Comparison of ENCODE assay signal across 8 cellular contexts in the genomic region with DNA sequence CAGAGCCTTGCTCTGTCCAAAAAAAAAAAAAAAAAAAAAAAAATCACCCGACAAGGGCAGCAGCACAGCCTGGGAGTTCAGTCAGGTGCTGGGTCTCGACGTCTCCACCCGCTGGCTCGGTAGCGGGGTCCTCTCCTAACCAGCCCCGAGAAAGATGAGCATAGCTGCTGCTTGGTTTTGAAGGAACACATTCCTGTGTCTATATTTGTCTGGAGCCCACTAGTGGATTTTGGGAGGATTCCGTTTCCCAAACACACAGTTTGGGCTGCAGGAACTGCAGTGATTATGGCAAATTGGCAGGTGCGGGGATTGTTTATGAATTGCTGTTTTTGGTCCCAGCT. TPM values are rescaled to one million over a fixed set of nuclear protein-coding genes. Genes with fewer than 3 reads are reported as not detected.
DNase-seq lines count a peak whose midpoint lies in the region; ATAC-seq, FAIRE-seq and TF ChIP-seq lines count a peak whose summit lies in the region.

No MANE protein-coding gene starts in this region.

- DNase-seq in NCI-H2171 treated with DMSO at 0.1 percent for 48 hours (lab: John Stamatoyannopoulos, UW), result peak; percentile 47
- DNase-seq in NCI-H2171 (lab: John Stamatoyannopoulos, UW), result no peak
- no peak for DNase-seq in T-cell
- no peak for DNase-seq in glutamatergic neuron
- no peak for DNase-seq in small intestine
- no peak for DNase-seq in occipital lobe (lab: John Stamatoyannopoulos, UW)
- DNase-seq in stimulated activated CD8-positive, alpha-beta memory T cell treated with anti-CD3 and anti-CD28 coated beads, Interleukin-4, amount 100 ng/mL, for 48 hours, result no peak

- no peaks in the 10 kb centered on the region for H3K27me3 ChIP-seq in small intestine (ENCODE audit: control insufficient read depth in 2 of 2, insufficient read depth in 2 of 2, low read length in 2 of 2)

- no peak for TF ChIP-seq CTCF in glutamatergic neuron (IDR thresholded peaks at IDR 0.05; ENCODE audit: partially characterized antibody, unreplicated experiment)

- no peaks in the 10 kb centered on the region for H3K36me3 Mint-ChIP-seq in T-cell
- H3K36me3 Mint-ChIP-seq in glutamatergic neuron (ENCODE audit: unreplicated experiment), result no peaks in the 10 kb centered on the region

- no peaks in the 10 kb centered on the region for H3K9me3 Mint-ChIP-seq in T-cell
- H3K9me3 Mint-ChIP-seq in glutamatergic neuron (ENCODE audit: unreplicated experiment), result peaks cover 1% of the 10 kb centered on the region

- H3K27me3 Mint-ChIP-seq in T-cell (no peaks in the 10 kb centered on the region), glutamatergic neuron (ENCODE audit: unreplicated experiment) (peaks cover 4% of the 10 kb centered on the region)

- H3K36me3 ChIP-seq in small intestine (ENCODE audit: control insufficient read depth in 2 of 2, insufficient read depth in 2 of 2, low read length in 2 of 2), result no peaks in the 10 kb centered on the region

- H3K4me1 Mint-ChIP-seq in T-cell (peaks cover 52 to 58% (median 56%) of the 10 kb centered on the region in 3 donors), glutamatergic neuron (ENCODE audit: low read depth, unreplicated experiment) (no peaks in the 10 kb centered on the region)

- H3K27ac ChIP-seq in small intestine (ENCODE audit: low read depth in 1 of 2, low read length in 1 of 2), result peak overlapping the region in 1 of 2 donors; percentile 93

- no peak for FAIRE-seq in small intestine (lab: Jason Lieb, UNC)

- ATAC-seq in T-cell (replicated peaks in 1 of 4) (no peak), HG02763 (IDR thresholded peaks at IDR 0.05; ENCODE audit: unreplicated experiment) (no peak)

- H3K4me3 ChIP-seq in small intestine (ENCODE audit: low read depth in 1 of 2, low read length in 2 of 2), result peak overlapping the region; percentile 32 to 97

- 11 to 27% (median 22%) methylated on average over 9 of the region's 9 CpGs for WGBS in small intestine, 3 donors

- CTCF ChIA-PET in T-cell (lab: Charles Lee), result interaction anchor here (0.5 to 3.0 kb wide), 9 partner anchors 10 to 421 kb away, joined by 3 to 16 read pairs (median 4); no protein-coding TSS in a partner anchor

- H3K9me3 ChIP-seq in small intestine (ENCODE audit: control insufficient read depth, low read depth), result no peaks in the 10 kb centered on the region

- H3K27ac Mint-ChIP-seq in T-cell (peak overlapping the region; percentile 89 to 90), glutamatergic neuron (ENCODE audit: unreplicated experiment) (no peak overlapping the region)

- H3K4me3 Mint-ChIP-seq in T-cell (peak overlapping the region; percentile 77 to 85 (median 85)), glutamatergic neuron (ENCODE audit: unreplicated experiment) (peak overlapping the region; percentile 73)

- POLR2A ChIA-PET in T-cell (lab: Charles Lee), result interaction anchor here in 1 of 2 donors (0.7 kb wide), 1 partner anchor 9 kb away, joined by 15 read pairs; no protein-coding TSS in a partner anchor

- H3K4me1 ChIP-seq in small intestine (ENCODE audit: control insufficient read depth in 2 of 2, insufficient read depth in 1 of 2, low read depth in 1 of 2, low read length in 1 of 2), result peaks cover 3 to 7% of the 10 kb centered on the region in 2 donors

RNA-seq across cellular contexts. Expression of a gene that starts 1.2 kb away (rescaled TPM):
- total RNA-seq in T-cell (10 to 100 TPM; 30.0 to 50.1 (median 32.6) TPM), glutamatergic neuron (ENCODE audit: unreplicated experiment) (14.4 TPM), occipital lobe (32.6 TPM)
- polyA plus RNA-seq in small intestine, result 10 to 100 TPM in 1 of 3 donors, 1 to 10 TPM in 2; 4.7 to 17.6 (median 6.5) TPM
